In genomic region chr2:187825108-187825507, GRCh38 we compare ENCODE assay signal across 22 cellular contexts.
"Had no signal": no experiment of that assay in that cellular context is flagged by ENCODE, and none has a peak within 500 bp of the region (broad histone marks: within the 10 kb centered on the region; RNA-seq: fewer than 3 reads in every experiment).

No MANE protein-coding gene starts in this region.

- H3K9me3 Mint-ChIP-seq: stimulated activated naive CD8-positive, alpha-beta T cell treated with anti-CD3 and anti-CD28 coated beads, Interleukin-15, Interleukin-2, amounts not matched to agents 100 ng/mL and 50 ng/mL, for 24 hours had no signal

- H3K4me3 Mint-ChIP-seq: stimulated activated effector memory CD8-positive, alpha-beta T cell treated with anti-CD3 and anti-CD28 coated beads, Interleukin-12 subunit alpha, Interleukin-12 subunit beta, amount 100 ng/mL, for 72 hours; stimulated activated memory B cell treated with anti-CD40 and anti-IgM and Interleukin-4, amounts not matched to agents 10 μg/mL and 1 μg/mL and 100 μg/mL, for 72 hours; stimulated activated naive B cell treated with anti-CD40 and anti-IgM and Interleukin-4, amounts not matched to agents 10 μg/mL and 1 μg/mL and 100 μg/mL, for 72 hours; stimulated activated naive CD8-positive, alpha-beta T cell treated with anti-CD3 and anti-CD28 coated beads, Interleukin-15, amount 100 ng/mL, for 72 hours; stimulated activated naive CD8-positive, alpha-beta T cell treated with anti-CD3 and anti-CD28 coated beads, Interleukin-15, Interleukin-2, amounts not matched to agents 100 ng/mL and 50 ng/mL, for 24 hours; type B pancreatic cell had no signal

- DNase-seq: stimulated activated CD4-positive, alpha-beta T cell treated with anti-CD3 and anti-CD28 coated beads, Interleukin-2, amount 100 ng/mL, for 48 hours; stimulated activated CD4-positive, alpha-beta T cell treated with anti-CD3 and anti-CD28 coated beads, Interleukin-4, amount 100 ng/mL, for 1 hour; stimulated activated CD4-positive, alpha-beta T cell treated with anti-CD3 and anti-CD28 coated beads, Interleukin-4, amount 100 ng/mL, for 24 hours; stimulated activated CD4-positive, alpha-beta T cell treated with anti-CD3 and anti-CD28 coated beads, Interleukin-4, amount 100 ng/mL, for 4 hours; stimulated activated CD8-positive, alpha-beta memory T cell treated with anti-CD3 and anti-CD28 coated beads, Interleukin-4, amount 100 ng/mL, for 48 hours; stimulated activated naive B cell treated with anti-CD40 and anti-IgM and Interleukin-4, amounts not matched to agents 10 μg/mL and 1 μg/mL and 100 μg/mL, for 72 hours; stimulated activated naive CD4-positive, alpha-beta T cell; stimulated activated naive CD4-positive, alpha-beta T cell treated with Interleukin-2 at 50 U/mL for 16 hours; stimulated activated naive CD8-positive, alpha-beta T cell treated with anti-CD3 and anti-CD28 coated beads, Interleukin-15, amount 100 ng/mL, for 72 hours; stimulated activated naive CD8-positive, alpha-beta T cell treated with anti-CD3 and anti-CD28 coated beads, Interleukin-15, Interleukin-2, amounts not matched to agents 100 U/mL and 50 U/mL, for 24 hours; stomach; substantia nigra; testis; thyroid gland; tibial artery; transverse colon; upper lobe of right lung; uterus had no signal

- ATAC-seq: stimulated activated effector memory CD8-positive, alpha-beta T cell treated with anti-CD3 and anti-CD28 coated beads, Interleukin-12 subunit alpha, Interleukin-12 subunit beta, amount 100 ng/mL, for 72 hours; stimulated activated memory B cell treated with anti-CD40 and anti-IgM and Interleukin-4, amounts not matched to agents 10 μg/mL and 1 μg/mL and 100 μg/mL, for 72 hours; stimulated activated naive B cell treated with anti-CD40 and anti-IgM and Interleukin-4, amounts not matched to agents 10 μg/mL and 1 μg/mL and 100 μg/mL, for 72 hours; stimulated activated naive CD8-positive, alpha-beta T cell treated with anti-CD3 and anti-CD28 coated beads, Interleukin-15, amount 100 ng/mL, for 72 hours; stimulated activated naive CD8-positive, alpha-beta T cell treated with anti-CD3 and anti-CD28 coated beads, Interleukin-15, Interleukin-2, amounts not matched to agents 100 U/mL and 50 U/mL, for 24 hours; upper lobe of right lung had no signal

- H3K4me1 Mint-ChIP-seq: stimulated activated effector memory CD8-positive, alpha-beta T cell treated with anti-CD3 and anti-CD28 coated beads, Interleukin-12 subunit alpha, Interleukin-12 subunit beta, amount 100 ng/mL, for 72 hours; stimulated activated memory B cell treated with anti-CD40 and anti-IgM and Interleukin-4, amounts not matched to agents 10 μg/mL and 1 μg/mL and 100 μg/mL, for 72 hours; stimulated activated naive B cell treated with anti-CD40 and anti-IgM and Interleukin-4, amounts not matched to agents 10 μg/mL and 1 μg/mL and 100 μg/mL, for 72 hours; stimulated activated naive CD8-positive, alpha-beta T cell treated with anti-CD3 and anti-CD28 coated beads, Interleukin-15, amount 100 ng/mL, for 72 hours had no signal

- H3K36me3 Mint-ChIP-seq: stimulated activated effector memory CD8-positive, alpha-beta T cell treated with anti-CD3 and anti-CD28 coated beads, Interleukin-12 subunit alpha, Interleukin-12 subunit beta, amount 100 ng/mL, for 72 hours; stimulated activated memory B cell treated with anti-CD40 and anti-IgM and Interleukin-4, amounts not matched to agents 10 μg/mL and 1 μg/mL and 100 μg/mL, for 72 hours; stimulated activated naive B cell treated with anti-CD40 and anti-IgM and Interleukin-4, amounts not matched to agents 10 μg/mL and 1 μg/mL and 100 μg/mL, for 72 hours; type B pancreatic cell had no signal

- H3K27me3 Mint-ChIP-seq: stimulated activated memory B cell treated with anti-CD40 and anti-IgM and Interleukin-4, amounts not matched to agents 10 μg/mL and 1 μg/mL and 100 μg/mL, for 72 hours; stimulated activated naive B cell treated with anti-CD40 and anti-IgM and Interleukin-4, amounts not matched to agents 10 μg/mL and 1 μg/mL and 100 μg/mL, for 72 hours; stimulated activated naive CD8-positive, alpha-beta T cell treated with anti-CD3 and anti-CD28 coated beads, Interleukin-15, amount 100 ng/mL, for 72 hours; stimulated activated naive CD8-positive, alpha-beta T cell treated with anti-CD3 and anti-CD28 coated beads, Interleukin-15, Interleukin-2, amounts not matched to agents 100 ng/mL and 50 ng/mL, for 24 hours; type B pancreatic cell had no signal

- H3K27ac Mint-ChIP-seq: stimulated activated effector memory CD8-positive, alpha-beta T cell treated with anti-CD3 and anti-CD28 coated beads, Interleukin-12 subunit alpha, Interleukin-12 subunit beta, amount 100 ng/mL, for 72 hours; stimulated activated memory B cell treated with anti-CD40 and anti-IgM and Interleukin-4, amounts not matched to agents 10 μg/mL and 1 μg/mL and 100 μg/mL, for 72 hours; stimulated activated naive B cell treated with anti-CD40 and anti-IgM and Interleukin-4, amounts not matched to agents 10 μg/mL and 1 μg/mL and 100 μg/mL, for 72 hours; stimulated activated naive CD8-positive, alpha-beta T cell treated with anti-CD3 and anti-CD28 coated beads, Interleukin-15, amount 100 ng/mL, for 72 hours; stimulated activated naive CD8-positive, alpha-beta T cell treated with anti-CD3 and anti-CD28 coated beads, Interleukin-15, Interleukin-2, amounts not matched to agents 100 ng/mL and 50 ng/mL, for 24 hours; type B pancreatic cell had no signal
